In the genomic region with DNA sequence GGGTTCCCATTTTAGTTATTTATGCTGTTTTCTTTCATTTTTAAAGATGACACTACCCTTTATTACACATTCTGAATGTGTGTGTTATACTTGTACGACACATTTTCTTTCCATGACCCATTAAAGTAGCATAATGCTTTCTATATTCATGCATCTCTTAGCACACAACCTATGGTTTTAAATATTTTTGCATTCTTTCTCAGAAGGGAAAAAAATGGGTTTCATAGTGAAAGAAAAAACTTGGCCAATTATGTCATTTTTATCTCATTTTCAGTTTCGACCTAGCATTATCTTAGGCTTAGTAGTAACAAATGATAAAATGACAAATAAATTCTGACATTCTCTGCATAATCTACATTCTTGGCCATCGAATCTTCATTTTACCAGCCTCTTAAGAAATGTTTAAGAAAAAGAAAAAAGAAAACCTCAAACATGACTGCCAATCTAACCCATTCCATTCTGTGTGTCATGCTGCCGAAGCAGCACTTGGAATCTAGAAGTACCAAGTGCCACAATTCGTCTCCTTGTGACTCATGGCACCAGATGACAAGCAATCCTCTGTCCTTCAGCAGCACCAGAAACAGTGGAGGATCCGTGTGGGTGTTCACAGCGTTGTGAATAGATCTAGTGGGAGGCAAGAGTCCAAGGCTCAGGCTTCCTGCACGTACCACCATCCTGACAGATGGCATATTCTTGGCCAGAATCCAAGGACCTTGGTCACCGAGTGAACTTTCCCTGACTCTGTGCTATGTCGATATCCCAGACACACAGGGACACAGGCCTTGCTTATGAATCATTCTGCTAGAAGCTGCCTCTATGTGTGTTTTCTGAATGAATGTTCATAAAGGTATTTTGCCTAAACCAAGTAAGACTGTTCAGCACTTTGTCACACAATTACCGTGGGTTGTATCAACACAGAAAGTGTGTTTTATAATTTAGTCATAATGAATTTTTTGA, we compare ENCODE assay signal across 9 cellular contexts.
A peak's percentile ranks its signal among the peaks of the same experiment; 100 is the strongest.
DNase-seq lines count a peak whose midpoint lies in the region; ATAC-seq and TF ChIP-seq lines count a peak whose summit lies in the region.
"Had no signal": no experiment of that assay in that cellular context is flagged by ENCODE, and none has a peak within 500 bp of the region (broad histone marks: within the 10 kb centered on the region; RNA-seq: fewer than 3 reads in every experiment).

No MANE protein-coding gene starts in this region.

- intact Hi-C loops in PC-3 (cut with micrococcal nuclease), result loop anchor here (1.0 to 10.0 kb wide), 11 partner anchors 85 to 709 kb away; a partner anchor contains a TSS
- intact Hi-C loops in esophagus squamous epithelium (cut with DNase I), result no loop called here

- H3K9me3 ChIP-seq in PC-3 (ENCODE audit: low read length) (no peaks in the 10 kb centered on the region), esophagus squamous epithelium (no peaks in the 10 kb centered on the region)

- no peaks in the 10 kb centered on the region for H3K79me2 ChIP-seq in PC-3 (ENCODE audit: low read length)

- no peaks in the 10 kb centered on the region for H3K27me3 ChIP-seq in PC-3 (ENCODE audit: low read length)
- no peaks in the 10 kb centered on the region for H3K27me3 ChIP-seq in esophagus squamous epithelium

- BruUV-seq in PC-3 (replicated peaks; lab: Mats Ljungman, UMichigan), result TSS peak; percentile 92

- ATAC-seq in HG02973 (IDR thresholded peaks at IDR 0.05; ENCODE audit: unreplicated experiment) (peak; percentile 61), PC-3 (peak; percentile 92)

- peak overlapping the region; percentile 61 for H3K9ac ChIP-seq in PC-3 (ENCODE audit: low read length)

- no peaks in the 10 kb centered on the region for H3K9me2 ChIP-seq in PC-3 (replicated peaks; ENCODE audit: low read length)

- WGBS in esophagus squamous epithelium, 2 donors, result 25 to 27% methylated on average over 11 of the region's 11 CpGs

- H3K36me3 ChIP-seq in PC-3 (ENCODE audit: low read depth, low read length), result no peaks in the 10 kb centered on the region
- no peaks in the 10 kb centered on the region for H3K36me3 ChIP-seq in esophagus squamous epithelium

- H3K27ac ChIP-seq in PC-3 (ENCODE audit: low read length) (peak overlapping the region; percentile 90), esophagus squamous epithelium (peak overlapping the region in 1 of 4 donors; percentile 39)
- H3K27ac ChIP-seq: C4-2B had no signal

- H3F3A ChIP-seq in PC-3 (ENCODE audit: low read length, unreplicated experiment), result peaks cover 7% of the 10 kb centered on the region

- H3K4me3 ChIP-seq in PC-3 (ENCODE audit: low read length) (peak overlapping the region; percentile 55), epithelial cell of proximal tubule (ENCODE audit: low read depth, low read length) (no peak overlapping the region), esophagus squamous epithelium (no peak overlapping the region)

- POLR2A ChIA-PET in PC-3 (lab: Charles Lee; ENCODE audit: unreplicated experiment), result no interaction called here

- H4K20me1 ChIP-seq in PC-3 (ENCODE audit: low read length), result no peaks in the 10 kb centered on the region

- 0 out of 2 replicates have a peak overlapping the region, but pooled peaks have one; percentile 8 for H2AFZ ChIP-seq in PC-3 (ENCODE audit: low read length)

- TF ChIP-seq CTCF in PC-3 (conservative IDR thresholded peaks at IDR 0.05; ENCODE audit: low read depth, low read length) (no peak), epithelial cell of proximal tubule (conservative IDR thresholded peaks at IDR 0.05; ENCODE audit: low read depth, low read length) (no peak), esophagus squamous epithelium (IDR thresholded peaks at IDR 0.05) (no peak)

- CTCF ChIA-PET in PC-3 (lab: Charles Lee), result no interaction called here

- H3K4me1 ChIP-seq in PC-3 (ENCODE audit: insufficient read depth, low read length), result peaks cover 43% of the 10 kb centered on the region
- H3K4me1 ChIP-seq in esophagus squamous epithelium, result peaks cover 0 to 12% (median 0%) of the 10 kb centered on the region in 3 donors

- peak; percentile 2 for DNase-seq in activated CD4-positive, alpha-beta T cell treated with anti-CD3 and anti-CD28 coated beads for 48 hours
- DNase-seq in activated CD4-positive, alpha-beta T cell treated with anti-CD3 and anti-CD28 coated beads for 4 hours, result no peak
- DNase-seq in PC-3, result peak; percentile 100
- peak; percentile 61 for DNase-seq in epithelial cell of proximal tubule (ENCODE audit: low read depth)
- peak in 46 of 56 donors; percentile 2 to 87 (median 28) for DNase-seq in nucleus accumbens (lab: John Stamatoyannopoulos, UW)
- DNase-seq in esophagus squamous epithelium (lab: John Stamatoyannopoulos, UW), result no peak
- no peak for DNase-seq in DMS79 treated with DMSO at 0.1 percent for 48 hours (lab: John Stamatoyannopoulos, UW)

- peak overlapping the region; percentile 81 for H3K4me2 ChIP-seq in PC-3 (ENCODE audit: low read length)

- no peak for TF ChIP-seq POLR2A in esophagus squamous epithelium (IDR thresholded peaks at IDR 0.05)

Comparison
In these comparisons a context has a peak if more than half of its experiments do, and no peak if none do; other contexts are left out.
1. DNase-seq: peak in activated CD4-positive, alpha-beta T cell treated with anti-CD3 and anti-CD28 coated beads for 48 hours (single experiment), PC-3 (single experiment), epithelial cell of proximal tubule (single experiment) and nucleus accumbens (46 of 56); none in activated CD4-positive, alpha-beta T cell treated with anti-CD3 and anti-CD28 coated beads for 4 hours (0 of 2), esophagus squamous epithelium (single experiment) and DMS79 treated with DMSO at 0.1 percent for 48 hours (single experiment).